ENCODE assay signal across 10 cellular contexts in genomic region chr1:16984717-16985116, GRCh38. TPM values are rescaled to one million over a fixed set of nuclear protein-coding genes. Genes with fewer than 3 reads are reported as not detected.
A peak's percentile ranks its signal among the peaks of the same experiment; 100 is the strongest.
DNase-seq lines count a peak whose midpoint lies in the region; ATAC-seq and TF ChIP-seq lines count a peak whose summit lies in the region.
"Had no signal": no experiment of that assay in that cellular context is flagged by ENCODE, and none has a peak within 500 bp of the region (broad histone marks: within the 10 kb centered on the region; RNA-seq: fewer than 3 reads in every experiment).

No MANE protein-coding gene starts in this region.

- no peak for DNase-seq in HCT116 (ENCODE audit: low read depth, low spot score)
- peak; percentile 95 for DNase-seq in astrocyte of the spinal cord (ENCODE audit: low read depth, low spot score)
- peak; percentile 80 to 93 (median 89) for DNase-seq in right cardiac atrium
- DNase-seq in suprapubic skin (ENCODE audit: low spot score in 2 of 2): peak; percentile 86 to 93
- no peak for DNase-seq in superior temporal gyrus (ENCODE audit: extremely low spot score)
- DNase-seq in NCI-H345 (lab: John Stamatoyannopoulos, UW): no peak
- DNase-seq in NCI-H524 treated with DMSO at 0.1 percent for 48 hours (lab: John Stamatoyannopoulos, UW): no peak

- H3K27ac ChIP-seq in HCT116 (ENCODE audit: low read depth, low read length) (peak overlapping the region; percentile 10; the same call in 1 of the 2 replicates), right cardiac atrium (ENCODE audit: low read length) (no peak overlapping the region), suprapubic skin (no peak overlapping the region)
- H3K27ac ChIP-seq: KMS-11 had no signal

- no peak overlapping the region for H3K4me2 ChIP-seq in HCT116 (ENCODE audit: low read length)
- H3K4me2 ChIP-seq: KMS-11 had no signal

- H3K27me3 ChIP-seq in HCT116 (ENCODE audit: insufficient read depth, low read length) (no peaks in the 10 kb centered on the region), right cardiac atrium (ENCODE audit: control insufficient read depth, insufficient read depth) (no peaks in the 10 kb centered on the region), suprapubic skin (no peaks in the 10 kb centered on the region)

- CTCF ChIA-PET in HCT116 (lab: Charles Lee): interaction anchor here (1.5 to 2.3 kb wide), 3 partner anchors 15 to 23 kb away, joined by 3 to 5 read pairs (median 3); no protein-coding TSS in a partner anchor

- H3K36me3 ChIP-seq in HCT116 (ENCODE audit: control insufficient read depth in 1 of 2, insufficient read depth in 2 of 2, low read length in 2 of 2) (peaks cover 0 to 3% of the 10 kb centered on the region in 2 experiments; a peak in 1 of 4 replicates), suprapubic skin (peaks cover 39% of the 10 kb centered on the region)

- H3K4me3 ChIP-seq in HCT116 (replicated peaks in 1 of 2; ENCODE audit: low read depth in 1 of 2, low read length in 2 of 2): no peak overlapping the region
- no peak overlapping the region for H3K4me3 ChIP-seq in astrocyte of the spinal cord (ENCODE audit: low read depth, low read length)
- H3K4me3 ChIP-seq in right cardiac atrium (ENCODE audit: low read length): no peak overlapping the region
- no peak overlapping the region for H3K4me3 ChIP-seq in suprapubic skin

- H3K9ac ChIP-seq in HCT116 (ENCODE audit: low read length): no peak overlapping the region
- H3K9ac ChIP-seq: KMS-11 had no signal

- ATAC-seq in HCT116 (no peak), right cardiac atrium (peak; percentile 69 to 85), GM19324 (IDR thresholded peaks at IDR 0.05; ENCODE audit: low FRiP score, unreplicated experiment) (no peak)

- H2AFZ ChIP-seq in HCT116 (ENCODE audit: low read depth, low read length, poor library complexity, severe bottlenecking): no peak overlapping the region

- TF ChIP-seq EP300 in suprapubic skin (IDR thresholded peaks at IDR 0.05): no peak

- no peak for TF ChIP-seq RAD21 in HCT116 (IDR thresholded peaks at IDR 0.05; ENCODE audit: low read depth)

- 26% methylated on average over 7 of the region's 7 CpGs for WGBS in right cardiac atrium
- WGBS in suprapubic skin: 20% methylated on average over 7 of the region's 7 CpGs

- in situ Hi-C loops in astrocyte of the spinal cord (cut with HindIII; ENCODE audit: low sequenced_read_pairs): no loop called here

- H3K9me2 ChIP-seq in HCT116 (ENCODE audit: insufficient read depth): no peaks in the 10 kb centered on the region

- RAD21 ChIA-PET in HCT116 (lab: Charles Lee; ENCODE audit: low non-redundant PET in 1 of 2, low total read pairs in 2 of 2, uncharacterized antibody in 2 of 2, unreplicated experiment in 2 of 2): no interaction called here

- H3K9me3 ChIP-seq in HCT116 (ENCODE audit: control insufficient read depth in 1 of 2, insufficient read depth in 1 of 2, low read depth in 1 of 2, low read length in 2 of 2) (no peaks in the 10 kb centered on the region), right cardiac atrium (ENCODE audit: control insufficient read depth, low read length) (no peaks in the 10 kb centered on the region), suprapubic skin (no peaks in the 10 kb centered on the region)

- H3K4me1 ChIP-seq in HCT116 (ENCODE audit: control insufficient read depth in 1 of 2, insufficient read depth in 2 of 2, low read length in 2 of 2) (peaks cover 9 to 31% of the 10 kb centered on the region in 2 experiments; a peak in 3 of 4 replicates), right cardiac atrium (ENCODE audit: control insufficient read depth, insufficient read depth, low read length) (no peaks in the 10 kb centered on the region), suprapubic skin (peaks cover 28% of the 10 kb centered on the region)

- no peak for TF ChIP-seq CTCF in HCT116 (IDR thresholded peaks at IDR 0.05 in 2 of 3, conservative IDR thresholded peaks at IDR 0.05 in 1 of 3; ENCODE audit: borderline replicate concordance in 1 of 3, insufficient read depth in 1 of 3, low read depth in 2 of 3, low read length in 2 of 3)
- no peak for TF ChIP-seq CTCF in astrocyte of the spinal cord (IDR thresholded peaks at IDR 0.05; ENCODE audit: low read depth, low read length)
- no peak for TF ChIP-seq CTCF in suprapubic skin (IDR thresholded peaks at IDR 0.05)

- H3K79me2 ChIP-seq in HCT116 (ENCODE audit: insufficient read depth, low read length): peaks cover 3% of the 10 kb centered on the region; the same call in 1 of the 2 replicates

- POLR2A ChIA-PET in HCT116 (lab: Charles Lee): no interaction called here

- intact Hi-C loops in HCT116 (cut with micrococcal nuclease): no loop called here
- intact Hi-C loops in right cardiac atrium (cut with DNase I): no loop called here

- BruUV-seq in HCT116 (replicated peaks; lab: Mats Ljungman, UMichigan): no TSS peak

- no peak for TF ChIP-seq POLR2A in HCT116 (IDR thresholded peaks at IDR 0.05; ENCODE audit: borderline replicate concordance, extremely low read depth, insufficient read depth, insufficient read length)
- no peak for TF ChIP-seq POLR2A in suprapubic skin (IDR thresholded peaks at IDR 0.05)

- no peaks in the 10 kb centered on the region for H4K20me1 ChIP-seq in HCT116 (ENCODE audit: insufficient read depth)

TF ChIP-seq in HCT116, 20 proteins besides CTCF, POLR2A, EP300 and RAD21:
- TF ChIP-seq SIN3A (IDR thresholded peaks at IDR 0.05; ENCODE audit: low read depth) (no peak), EGR1 (IDR thresholded peaks at IDR 0.05; ENCODE audit: low read depth) (no peak), ZNF274 (IDR thresholded peaks at IDR 0.05; ENCODE audit: low read depth, low read length) (no peak), POLR2AphosphoS5 (IDR thresholded peaks at IDR 0.05; ENCODE audit: low read depth, low read length) (no peak), ELF1 (IDR thresholded peaks at IDR 0.05; ENCODE audit: borderline replicate concordance, low read depth) (no peak), MAX (IDR thresholded peaks at IDR 0.05) (no peak), REST (IDR thresholded peaks at IDR 0.05; ENCODE audit: low read depth) (no peak), JUND (IDR thresholded peaks at IDR 0.05) (no peak), CBX3 (IDR thresholded peaks at IDR 0.05; ENCODE audit: low read depth) (no peak), ZBTB33 (IDR thresholded peaks at IDR 0.05; ENCODE audit: extremely low read depth, insufficient replicate concordance, low read length) (no peak), EZH2 (IDR thresholded peaks at IDR 0.05) (no peak), TCF7L2 (IDR thresholded peaks at IDR 0.05; ENCODE audit: borderline replicate concordance, extremely low read depth, insufficient read depth, insufficient read length) (no peak), EZH2phosphoT487 (IDR thresholded peaks at IDR 0.05; ENCODE audit: borderline replicate concordance) (no peak), ZFX (IDR thresholded peaks at IDR 0.05) (no peak)
TF ChIP-seq in HCT116: peak in this region for 0.

RNA-seq across cellular contexts. Expression of gene MFAP2, which starts 4.3 kb away (rescaled TPM):
- total RNA-seq in HCT116 (2021; ENCODE audit: unreplicated experiment) (63.1 TPM), right cardiac atrium (10 to 100 TPM in 1 of 4 donors, 1 to 10 TPM in 3; 5.9 to 11.6 (median 6.8) TPM), suprapubic skin (1 to 10 TPM; 5.6 to 8.3 (median 7.1) TPM)
- 81.1 and 81.3 TPM in 2 replicates for polyA plus RNA-seq in HCT116 (2012)
- 3.2 TPM for polyA plus RNA-seq in right cardiac atrium
- total RNA-seq: activated CD8-positive, alpha-beta memory T cell treated with anti-CD3 and anti-CD28 coated beads for 36 hours had no signal

RNA-seq across cellular contexts. Expression of gene ATP13A2, which starts 27.0 kb away (rescaled TPM):
- total RNA-seq in HCT116 (2021; ENCODE audit: unreplicated experiment): 60.5 TPM
- 74.0 and 75.2 TPM in 2 replicates for polyA plus RNA-seq in HCT116 (2012)
- total RNA-seq in right cardiac atrium: 10 to 100 TPM; 12.9 to 15.1 (median 14.3) TPM
- polyA plus RNA-seq in right cardiac atrium: 10.3 TPM
- 10 to 100 TPM; 42.7 to 62.0 (median 47.3) TPM for total RNA-seq in suprapubic skin

Comparison
In these comparisons a context has a peak if more than half of its experiments do, and no peak if none do; other contexts are left out.
1. ATAC-seq: peak in right cardiac atrium (2 of 2); none in HCT116 (single experiment) and GM19324 (single experiment).
2. DNase-seq: peak in astrocyte of the spinal cord (single experiment), right cardiac atrium (3 of 3) and suprapubic skin (2 of 2); none in HCT116 (single experiment), superior temporal gyrus (single experiment), NCI-H345 (single experiment) and NCI-H524 treated with DMSO at 0.1 percent for 48 hours (single experiment).